Comparison of ENCODE assay signal across 19 cellular contexts in genomic region chr10:481636-482035, GRCh38.
DNase-seq lines count a peak whose midpoint lies in the region; ATAC-seq and TF ChIP-seq lines count a peak whose summit lies in the region.
"Had no signal": no experiment of that assay in that cellular context is flagged by ENCODE, and none has a peak within 500 bp of the region (broad histone marks: within the 10 kb centered on the region; RNA-seq: fewer than 3 reads in every experiment).

No MANE protein-coding gene starts in this region.

- H3K9me3 Mint-ChIP-seq in osteocyte (ENCODE audit: unreplicated experiment) (no peaks in the 10 kb centered on the region), type B pancreatic cell (peaks cover 6% of the 10 kb centered on the region)

- H3K27ac Mint-ChIP-seq in osteocyte (ENCODE audit: unreplicated experiment) (peak overlapping the region; percentile 18), type B pancreatic cell (peak overlapping the region; percentile 5)
- H3K27ac Mint-ChIP-seq: activated CD4-positive, alpha-beta memory T cell treated with anti-CD3 and anti-CD28 coated beads for 36 hours; stimulated activated naive CD8-positive, alpha-beta T cell treated with anti-CD3 and anti-CD28 coated beads, Interleukin-15, Interleukin-2, amounts not matched to agents 100 ng/mL and 50 ng/mL, for 24 hours; T-helper 17 cell had no signal

- H3K27ac ChIP-seq in cingulate gyrus (ENCODE audit: low read depth, low read length): peak overlapping the region; percentile 3
- H3K27ac ChIP-seq: A549, coronary artery, lower lobe of right lung, SJCRH30, WERI-Rb-1 had no signal

- DNase-seq in activated T-cell treated with anti-CD3 and anti-CD28 coated beads, Interleukin-2, amount 50 U/mL, for 48 hours: peak; percentile 7 to 13
- DNase-seq in activated T-cell treated with anti-CD3 and anti-CD28 coated beads for 4 hours: no peak
- DNase-seq in osteocyte (ENCODE audit: extremely low spot score, unreplicated experiment): peak; percentile 63
- peak; percentile 63 for DNase-seq in type B pancreatic cell (ENCODE audit: extremely low spot score, unreplicated experiment)
- DNase-seq in nucleus accumbens (lab: John Stamatoyannopoulos, UW): no peak
- DNase-seq in midbrain (lab: John Stamatoyannopoulos, UW): no peak
- DNase-seq: activated CD4-positive, alpha-beta memory T cell treated with anti-CD3 and anti-CD28 coated beads for 36 hours; activated naive CD4-positive, alpha-beta T cell treated with anti-CD3 and anti-CD28 coated beads, Interleukin-2, amount 50 U/mL, for 16 hours; activated T-cell treated with anti-CD3 and anti-CD28 coated beads, Interleukin-2, amount 50 U/mL, for 4 hours; EL; lower lobe of right lung; T-helper 17 cell; WERI-Rb-1 had no signal

- H3K27me3 Mint-ChIP-seq in osteocyte (ENCODE audit: unreplicated experiment) (no peaks in the 10 kb centered on the region), type B pancreatic cell (no peaks in the 10 kb centered on the region)
- H3K27me3 Mint-ChIP-seq: stimulated activated naive CD8-positive, alpha-beta T cell treated with anti-CD3 and anti-CD28 coated beads, Interleukin-15, Interleukin-2, amounts not matched to agents 100 ng/mL and 50 ng/mL, for 24 hours; T-helper 17 cell had no signal

- H3K4me1 Mint-ChIP-seq in osteocyte (ENCODE audit: unreplicated experiment): peaks cover 45% of the 10 kb centered on the region
- peaks cover 29% of the 10 kb centered on the region for H3K4me1 Mint-ChIP-seq in type B pancreatic cell (ENCODE audit: unreplicated experiment)

- H3K4me3 Mint-ChIP-seq in osteocyte (ENCODE audit: unreplicated experiment) (no peak overlapping the region), type B pancreatic cell (no peak overlapping the region)
- H3K4me3 Mint-ChIP-seq: activated CD4-positive, alpha-beta memory T cell treated with anti-CD3 and anti-CD28 coated beads for 36 hours; activated T-cell treated with anti-CD3 and anti-CD28 coated beads, Interleukin-2, amount 50 U/mL, for 4 hours; stimulated activated naive CD8-positive, alpha-beta T cell treated with anti-CD3 and anti-CD28 coated beads, Interleukin-15, Interleukin-2, amounts not matched to agents 100 ng/mL and 50 ng/mL, for 24 hours; T-helper 17 cell had no signal

- TF ChIP-seq CTCF in osteocyte (IDR thresholded peaks at IDR 0.05): no peak
- TF ChIP-seq CTCF in type B pancreatic cell (conservative IDR thresholded peaks at IDR 0.05): no peak

- ATAC-seq in HG02938 (IDR thresholded peaks at IDR 0.05; ENCODE audit: unreplicated experiment): no peak
- ATAC-seq: A549; activated T-cell treated with anti-CD3 and anti-CD28 coated beads, Interleukin-2, amount 50 U/mL, for 4 hours; lower lobe of right lung; T-helper 17 cell had no signal

- H3K36me3 Mint-ChIP-seq in osteocyte (ENCODE audit: unreplicated experiment) (no peaks in the 10 kb centered on the region), type B pancreatic cell (peaks cover 23% of the 10 kb centered on the region)

Comparison
In these comparisons a context has a peak if more than half of its experiments do, and no peak if none do; other contexts are left out.
1. DNase-seq: peak in activated T-cell treated with anti-CD3 and anti-CD28 coated beads, Interleukin-2, amount 50 U/mL, for 48 hours (2 of 2), osteocyte (single experiment) and type B pancreatic cell (single experiment); none in activated T-cell treated with anti-CD3 and anti-CD28 coated beads for 4 hours (single experiment), nucleus accumbens (0 of 56) and midbrain (single experiment).